19 cellular contexts compared by ENCODE assay signal in the genomic region with DNA sequence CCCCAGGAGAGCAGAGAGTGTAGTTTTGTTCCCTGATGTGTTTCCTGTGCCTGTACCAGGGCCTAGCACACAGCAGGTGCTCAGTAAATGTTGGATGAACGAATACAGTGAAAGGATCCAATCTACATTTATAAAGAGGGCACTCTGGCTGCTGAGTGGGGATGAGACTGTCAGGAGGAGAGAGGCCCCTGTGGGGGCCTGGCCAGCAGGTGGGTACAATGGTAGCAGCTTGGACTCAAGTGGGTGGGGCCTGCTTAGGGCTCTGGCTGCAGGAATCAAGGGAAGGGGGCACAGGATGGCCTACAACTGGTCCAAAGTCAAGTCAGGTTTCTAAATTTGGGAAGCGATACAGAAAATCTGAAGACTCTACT.
DNase-seq lines count a peak whose midpoint lies in the region; ATAC-seq, FAIRE-seq and TF ChIP-seq lines count a peak whose summit lies in the region.
"Had no signal": no experiment of that assay in that cellular context is flagged by ENCODE, and none has a peak within 500 bp of the region (broad histone marks: within the 10 kb centered on the region; RNA-seq: fewer than 3 reads in every experiment).

No MANE protein-coding gene starts in this region.

- H2BK5ac ChIP-seq in H1 (ENCODE audit: low read depth, low read length): 0 out of 2 replicates have a peak overlapping the region, but pooled peaks have one; percentile 24

- TF ChIP-seq EP300 in H1 (IDR thresholded peaks at IDR 0.05; ENCODE audit: borderline replicate concordance in 1 of 2, low read depth in 2 of 2, low read length in 2 of 2): no peak

- peak overlapping the region; percentile 6 for H3K4me3 Mint-ChIP-seq in activated CD4-positive, alpha-beta memory T cell treated with anti-CD3 and anti-CD28 coated beads, Interleukin-2, amount 10 ng/mL, durations not matched to agents 7 days and 5 days
- no peak overlapping the region for H3K4me3 Mint-ChIP-seq in activated CD4-positive, alpha-beta memory T cell treated with anti-CD3 and anti-CD28 coated beads for 36 hours

- no peaks in the 10 kb centered on the region; the same call in 1 of the 2 replicates for H3K79me1 ChIP-seq in H1 (ENCODE audit: low read depth, low read length)

- POLR2A ChIA-PET in activated CD4-positive, alpha-beta memory T cell treated with anti-CD3 and anti-CD28 coated beads, Interleukin-2, amount 10 ng/mL, durations not matched to agents 7 days and 5 days (lab: Charles Lee): no interaction called here
- POLR2A ChIA-PET in activated CD4-positive, alpha-beta memory T cell treated with anti-CD3 and anti-CD28 coated beads for 36 hours (lab: Charles Lee): no interaction called here
- POLR2A ChIA-PET in HEK293 (lab: Yijun Ruan, JAX): no interaction called here
- POLR2A ChIA-PET in H1 (lab: Charles Lee; ENCODE audit: partially characterized antibody): no interaction called here

- no peak overlapping the region for H2BK12ac ChIP-seq in H1 (ENCODE audit: low read depth, low read length)

- H3K4me2 ChIP-seq in H1 (ENCODE audit: insufficient read depth in 1 of 2, low read depth in 2 of 2, low read length in 2 of 2): peak overlapping the region in 1 of 2 experiments; percentile 31; a peak in 1 of 4 replicates

- TF ChIP-seq RAD21 in H1 (IDR thresholded peaks at IDR 0.05 in 1 of 2, conservative IDR thresholded peaks at IDR 0.05 in 1 of 2; ENCODE audit: low read depth in 2 of 2, low read length in 2 of 2): no peak

- H3K27me3 ChIP-seq in H1 (replicated peaks in 1 of 4; ENCODE audit: control insufficient read depth in 3 of 4, extremely low read depth in 1 of 4, insufficient read depth in 3 of 4, low read length in 3 of 4): peaks cover 0 to 6% (median 6%) of the 10 kb centered on the region in 4 experiments; a peak in 4 of 7 replicates
- H3K27me3 ChIP-seq: heart right ventricle had no signal

- TF ChIP-seq POLR2A in H1 (IDR thresholded peaks at IDR 0.05; ENCODE audit: control extremely low read depth in 1 of 2, low read depth in 2 of 2, low read length in 2 of 2): no peak

- H3K14ac ChIP-seq in H1 (ENCODE audit: insufficient read length): no peak overlapping the region

- no peak overlapping the region for H3K27ac Mint-ChIP-seq in activated CD4-positive, alpha-beta memory T cell treated with anti-CD3 and anti-CD28 coated beads, Interleukin-2, amount 10 ng/mL, durations not matched to agents 7 days and 5 days
- no peak overlapping the region for H3K27ac Mint-ChIP-seq in activated CD4-positive, alpha-beta memory T cell treated with anti-CD3 and anti-CD28 coated beads for 36 hours

- H3K23ac ChIP-seq in H1 (ENCODE audit: insufficient read length): no peak overlapping the region

- H3K9ac ChIP-seq in H1 (replicated peaks in 1 of 4; ENCODE audit: extremely low read depth in 1 of 4, low read depth in 3 of 4, low read length in 3 of 4): no peak overlapping the region

- no peak overlapping the region for H2BK120ac ChIP-seq in H1 (replicated peaks; ENCODE audit: low read depth, low read length)

- H2AK5ac ChIP-seq in H1 (ENCODE audit: low read depth, low read length): no peak overlapping the region

- H3K56ac ChIP-seq in H1 (replicated peaks; ENCODE audit: insufficient read length, low read depth, low read length): no peak overlapping the region

- CTCF ChIA-PET in activated CD4-positive, alpha-beta memory T cell treated with anti-CD3 and anti-CD28 coated beads, Interleukin-2, amount 10 ng/mL, durations not matched to agents 7 days and 5 days (lab: Charles Lee): interaction anchor here (0.7 kb wide), 1 partner anchor 39 kb away, joined by 6 read pairs; no protein-coding TSS in a partner anchor
- CTCF ChIA-PET in activated CD4-positive, alpha-beta memory T cell treated with anti-CD3 and anti-CD28 coated beads for 36 hours (lab: Charles Lee): no interaction called here
- CTCF ChIA-PET in HEK293 (lab: Yijun Ruan, JAX): no interaction called here
- CTCF ChIA-PET in H1 (lab: Charles Lee; ENCODE audit: partially characterized antibody): interaction anchor here (0.9 to 3.1 kb wide), 2 partner anchors 14 kb away, joined by 3 to 10 read pairs; no protein-coding TSS in a partner anchor

- no peaks in the 10 kb centered on the region for H3K27me3 Mint-ChIP-seq in activated CD4-positive, alpha-beta memory T cell treated with anti-CD3 and anti-CD28 coated beads, Interleukin-2, amount 10 ng/mL, durations not matched to agents 7 days and 5 days
- no peaks in the 10 kb centered on the region for H3K27me3 Mint-ChIP-seq in activated CD4-positive, alpha-beta memory T cell treated with anti-CD3 and anti-CD28 coated beads for 36 hours
- H3K27me3 Mint-ChIP-seq: stimulated activated memory B cell treated with anti-CD40 and anti-IgM and Interleukin-4, amounts not matched to agents 10 μg/mL and 1 μg/mL and 100 μg/mL, for 72 hours had no signal

- no peak for ATAC-seq in HG03378 (IDR thresholded peaks at IDR 0.05; ENCODE audit: unreplicated experiment)
- ATAC-seq: heart right ventricle; stimulated activated memory B cell treated with anti-CD40 and anti-IgM and Interleukin-4, amounts not matched to agents 10 μg/mL and 1 μg/mL and 100 μg/mL, for 72 hours had no signal

- H3K18ac ChIP-seq in H1 (ENCODE audit: extremely low read depth, low read length): no peak overlapping the region

- no peak overlapping the region for H2BK15ac ChIP-seq in H1 (ENCODE audit: low read length)

- H4K20me1 ChIP-seq in H1 (replicated peaks in 1 of 2; ENCODE audit: control insufficient read depth in 1 of 2, insufficient read depth in 2 of 2, low read length in 2 of 2): no peaks in the 10 kb centered on the region

- no peak overlapping the region for H3K4ac ChIP-seq in H1 (replicated peaks; ENCODE audit: insufficient read length, low read depth, low read length)

- H3K79me2 ChIP-seq in H1 (ENCODE audit: control insufficient read depth in 1 of 2, insufficient read depth in 2 of 2, low read length in 2 of 2): peaks cover 0 to 17% of the 10 kb centered on the region in 2 experiments; a peak in 2 of 4 replicates

- H3K23me2 ChIP-seq in H1 (ENCODE audit: low read depth, low read length): peaks cover 7% of the 10 kb centered on the region; the same call in 1 of the 2 replicates

- 50% methylated on average over 2 of the region's 2 CpGs; no CpG with 5 or more reads in 1 of the 2 experiments for WGBS in H1 (ENCODE audit: extremely low coverage in 1 of 2, insufficient coverage in 1 of 2, insufficient read length in 1 of 2, insufficient replicate concordance in 2 of 2, low coverage in 1 of 2, low lambda C conversion rate in 2 of 2, missing lambda C conversion rate in 1 of 2), 2 experiments

- FAIRE-seq in H1 (lab: Jason Lieb, UNC): no peak
- FAIRE-seq: endometrium had no signal

- intact Hi-C loops in activated CD4-positive, alpha-beta memory T cell treated with anti-CD3 and anti-CD28 coated beads for 36 hours (cut with micrococcal nuclease): no loop called here
- intact Hi-C loops in posterior vena cava (cut with DNase I): loop anchor here in 1 of 2 donors (2.0 kb wide), 1 partner anchor 35 kb away; no protein-coding TSS in a partner anchor

- H3K4me3 ChIP-seq in HEK293 (ENCODE audit: low read depth, low read length): no peak overlapping the region
- H3K4me3 ChIP-seq in H1 (ENCODE audit: extremely low read depth in 1 of 4, insufficient read depth in 2 of 4, low read depth in 3 of 4, low read length in 4 of 4): no peak overlapping the region
- H3K4me3 ChIP-seq: heart right ventricle, spleen, thoracic aorta had no signal

- 0 out of 2 replicates have a peak, but pooled peaks cover 3% of the 10 kb centered on the region for H3K4me1 ChIP-seq in HEK293 (ENCODE audit: control insufficient read depth, insufficient read depth, low read length)
- peaks cover 5 to 31% (median 18%) of the 10 kb centered on the region in 4 experiments for H3K4me1 ChIP-seq in H1 (replicated peaks in 1 of 4; ENCODE audit: control insufficient read depth in 3 of 4, insufficient read depth in 4 of 4, low read length in 3 of 4)

- H3K4me1 Mint-ChIP-seq in activated CD4-positive, alpha-beta memory T cell treated with anti-CD3 and anti-CD28 coated beads, Interleukin-2, amount 10 ng/mL, durations not matched to agents 7 days and 5 days: peaks cover 34% of the 10 kb centered on the region
- H3K4me1 Mint-ChIP-seq in activated CD4-positive, alpha-beta memory T cell treated with anti-CD3 and anti-CD28 coated beads for 36 hours (ENCODE audit: low read depth): peaks cover 19% of the 10 kb centered on the region

- H2AFZ ChIP-seq in H1 (ENCODE audit: low read length): no peak overlapping the region

- H3K27ac ChIP-seq in HEK293 (ENCODE audit: extremely low read depth, low read depth, low read length) (no peak overlapping the region), H1 (ENCODE audit: low read depth, low read length) (no peak overlapping the region)
- H3K27ac ChIP-seq: heart right ventricle, spleen, thoracic aorta, WERI-Rb-1 had no signal

- H2BK20ac ChIP-seq in H1 (ENCODE audit: low read length): no peak overlapping the region

- no peaks in the 10 kb centered on the region for H3K9me3 ChIP-seq in HEK293 (ENCODE audit: control insufficient read depth, insufficient read depth, low read depth, low read length)
- no peaks in the 10 kb centered on the region; a peak in 1 of 4 replicates for H3K9me3 ChIP-seq in H1 (ENCODE audit: insufficient read depth in 2 of 2, low read depth in 1 of 2, low read length in 1 of 2)
- H3K9me3 ChIP-seq: heart right ventricle, spleen, thoracic aorta had no signal

- no peaks in the 10 kb centered on the region for H3K36me3 Mint-ChIP-seq in activated CD4-positive, alpha-beta memory T cell treated with anti-CD3 and anti-CD28 coated beads, Interleukin-2, amount 10 ng/mL, durations not matched to agents 7 days and 5 days (ENCODE audit: low read depth)
- H3K36me3 Mint-ChIP-seq in activated CD4-positive, alpha-beta memory T cell treated with anti-CD3 and anti-CD28 coated beads for 36 hours: no peaks in the 10 kb centered on the region
- H3K36me3 Mint-ChIP-seq: stimulated activated memory B cell treated with anti-CD40 and anti-IgM and Interleukin-4, amounts not matched to agents 10 μg/mL and 1 μg/mL and 100 μg/mL, for 72 hours had no signal

- TF ChIP-seq CTCF in HEK293 (tag by site-specific recombination; IDR thresholded peaks at IDR 0.05) (no peak), H1 (IDR thresholded peaks at IDR 0.05; ENCODE audit: control extremely low read depth in 1 of 3, insufficient read depth in 1 of 3, low read depth in 1 of 3, low read length in 3 of 3) (no peak)

- H3K36me3 ChIP-seq in HEK293 (ENCODE audit: control insufficient read depth in 2 of 2, insufficient read depth in 1 of 2, low read length in 2 of 2): no peaks in the 10 kb centered on the region
- no peaks in the 10 kb centered on the region for H3K36me3 ChIP-seq in H1 (ENCODE audit: control insufficient read depth in 2 of 4, insufficient read depth in 4 of 4, low read length in 3 of 4)
- H3K36me3 ChIP-seq: heart right ventricle, spleen, thoracic aorta had no signal

- no peak overlapping the region for H4K5ac ChIP-seq in H1 (ENCODE audit: insufficient read length, low read depth, low read length)

- H4K8ac ChIP-seq in H1 (ENCODE audit: extremely low read depth, insufficient read depth, low read length): no peak overlapping the region

- no peak overlapping the region for H4K91ac ChIP-seq in H1 (replicated peaks; ENCODE audit: insufficient read length, low read length)

- no peaks in the 10 kb centered on the region for H3K9me3 Mint-ChIP-seq in activated CD4-positive, alpha-beta memory T cell treated with anti-CD3 and anti-CD28 coated beads, Interleukin-2, amount 10 ng/mL, durations not matched to agents 7 days and 5 days
- no peaks in the 10 kb centered on the region for H3K9me3 Mint-ChIP-seq in activated CD4-positive, alpha-beta memory T cell treated with anti-CD3 and anti-CD28 coated beads for 36 hours

- no peak for DNase-seq in activated CD4-positive, alpha-beta memory T cell treated with anti-CD3 and anti-CD28 coated beads, Interleukin-2, amount 10 ng/mL, durations not matched to agents 7 days and 5 days
- no peak for DNase-seq in activated CD4-positive, alpha-beta memory T cell treated with anti-CD3 and anti-CD28 coated beads for 36 hours
- DNase-seq in H1 (ENCODE audit: low read depth in 1 of 2, low spot score in 2 of 2) (no peak), posterior vena cava (ENCODE audit: low spot score) (peak; percentile 19), NCI-H2029 treated with DMSO at 0.1 percent for 48 hours (lab: John Stamatoyannopoulos, UW) (no peak)
- no peak for DNase-seq in central memory CD4-positive, alpha-beta T cell
- DNase-seq: activated CD8-positive, alpha-beta memory T cell treated with anti-CD3 and anti-CD28 coated beads for 24 hours; activated gamma-delta T cell; heart right ventricle; islet precursor cell; NCI-H187 treated with DMSO at 0.1 percent for 48 hours; SHP77; spleen; WERI-Rb-1 had no signal

Comparison
In these comparisons a context has a peak if more than half of its experiments do, and no peak if none do; other contexts are left out.
1. CTCF ChIA-PET loops: an anchor here in activated CD4-positive, alpha-beta memory T cell treated with anti-CD3 and anti-CD28 coated beads, Interleukin-2, amount 10 ng/mL, durations not matched to agents 7 days and 5 days (0.7 kb wide) and H1 (0.9 to 3.1 kb wide); none called in activated CD4-positive, alpha-beta memory T cell treated with anti-CD3 and anti-CD28 coated beads for 36 hours and HEK293.